ENCODE assay signal across 17 cellular contexts in the genomic region with DNA sequence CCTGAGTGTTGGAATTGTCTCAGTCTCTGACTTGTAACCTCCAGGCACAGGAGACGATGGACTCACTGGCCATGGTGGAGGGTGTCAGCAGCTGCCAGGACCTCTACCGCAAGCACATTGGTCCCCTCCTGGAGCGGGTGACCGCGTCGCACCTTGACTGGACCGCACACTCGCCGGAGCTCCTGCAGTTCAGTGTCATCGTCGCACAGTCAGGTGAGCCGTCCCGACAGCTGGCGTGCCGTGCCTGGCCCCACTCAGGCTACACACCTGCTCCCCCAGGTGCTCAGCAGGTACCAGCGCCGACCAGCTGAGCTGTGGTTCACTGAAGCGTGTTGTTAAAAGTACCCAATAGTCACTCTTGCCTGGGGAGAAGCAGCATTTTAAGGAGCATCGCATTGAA. TPM values are rescaled to one million over a fixed set of nuclear protein-coding genes. Genes with fewer than 3 reads are reported as not detected.
DNase-seq lines count a peak whose midpoint lies in the region; ATAC-seq and TF ChIP-seq lines count a peak whose summit lies in the region.
"Had no signal": no experiment of that assay in that cellular context is flagged by ENCODE, and none has a peak within 500 bp of the region (broad histone marks: within the 10 kb centered on the region; RNA-seq: fewer than 3 reads in every experiment).

No MANE protein-coding gene starts in this region.

- intact Hi-C loops in right cardiac atrium (cut with DNase I) (no loop called here), Right ventricle myocardium superior (cut with DNase I) (no loop called here)

- H3K27me3 Mint-ChIP-seq in progenitor cell of endocrine pancreas = no peaks in the 10 kb centered on the region
- H3K27me3 Mint-ChIP-seq: CD8-positive, alpha-beta memory T cell had no signal

- no peak for TF ChIP-seq CTCF in progenitor cell of endocrine pancreas (IDR thresholded peaks at IDR 0.05; ENCODE audit: unreplicated experiment)

- H3K4me1 ChIP-seq in right cardiac atrium (ENCODE audit: control insufficient read depth, insufficient read depth, low read length) = no peaks in the 10 kb centered on the region
- H3K4me1 ChIP-seq in trophoblast cell (ENCODE audit: control insufficient read depth in 1 of 2, insufficient read depth in 2 of 2, low read length in 2 of 2) = no peaks in the 10 kb centered on the region

- no peaks in the 10 kb centered on the region for H3K9me3 ChIP-seq in right cardiac atrium (ENCODE audit: control insufficient read depth, low read length)
- H3K9me3 ChIP-seq in trophoblast cell (ENCODE audit: insufficient read depth, low read depth, low read length) = peaks cover 4% of the 10 kb centered on the region

- no peak overlapping the region for H2BK12ac ChIP-seq in trophoblast cell (ENCODE audit: low read length)

- H3K27ac ChIP-seq in right cardiac atrium (ENCODE audit: low read length) (no peak overlapping the region), trophoblast cell (ENCODE audit: low read depth, low read length) (no peak overlapping the region)
- H3K27ac ChIP-seq: C4-2B, GM23248 had no signal

- H3K4me2 ChIP-seq in trophoblast cell (ENCODE audit: low read length) = no peak overlapping the region

- H2BK120ac ChIP-seq in trophoblast cell (ENCODE audit: insufficient read depth, low read length, poor library complexity) = no peak overlapping the region

- H2AK5ac ChIP-seq in trophoblast cell (ENCODE audit: low read length) = no peak overlapping the region

- H4K12ac ChIP-seq in trophoblast cell (ENCODE audit: low read depth, low read length) = peak overlapping the region; percentile 44

- peaks cover 17% of the 10 kb centered on the region for H3K36me3 Mint-ChIP-seq in progenitor cell of endocrine pancreas (ENCODE audit: insufficient read depth)

- H3K4me3 ChIP-seq in right cardiac atrium (ENCODE audit: low read length) (no peak overlapping the region), trophoblast cell (ENCODE audit: low read depth, low read length) (no peak overlapping the region)
- H3K4me3 ChIP-seq: GM23248 had no signal

- H3K14ac ChIP-seq in trophoblast cell (ENCODE audit: low read length) = no peak overlapping the region

- H4K91ac ChIP-seq in trophoblast cell (ENCODE audit: low read depth, low read length) = no peak overlapping the region

- H3K23ac ChIP-seq in trophoblast cell (ENCODE audit: low read length) = no peak overlapping the region

- peak in 2 of 3 donors; percentile 27 to 37 for DNase-seq in right cardiac atrium
- DNase-seq in Right ventricle myocardium superior = no peak
- peak; percentile 82 for DNase-seq in NCI-H187 treated with DMSO at 0.1 percent for 48 hours (lab: John Stamatoyannopoulos, UW)
- peak; percentile 91 for DNase-seq in NCI-H345 (lab: John Stamatoyannopoulos, UW)
- no peak for DNase-seq in trophoblast cell
- no peak for DNase-seq in effector CD8-positive, alpha-beta T cell (lab: John Stamatoyannopoulos, UW)
- DNase-seq in progenitor cell of endocrine pancreas (ENCODE audit: low spot score, unreplicated experiment) = no peak
- DNase-seq: GM23248, H9, KG1, NCI-H1105 treated with DMSO at 0.1 percent for 48 hours, NCI-H1930, NCI-H524, OCI-M1 had no signal

- H3K9ac ChIP-seq in trophoblast cell (ENCODE audit: low read length) = no peak overlapping the region
- H3K9ac ChIP-seq: GM23248 had no signal

- no peak overlapping the region for H4K8ac ChIP-seq in trophoblast cell (ENCODE audit: low read depth, low read length)

- H2AFZ ChIP-seq in trophoblast cell (ENCODE audit: insufficient read depth, low read length, poor library complexity) = no peak overlapping the region
- H2AFZ ChIP-seq: GM23248 had no signal

- 98% methylated on average over 19 of the region's 19 CpGs for WGBS in right cardiac atrium
- no CpG with 5 or more reads among the region's 19 CpGs for WGBS in trophoblast cell (ENCODE audit: extremely low coverage, insufficient coverage, insufficient read length)

- H3K9me3 Mint-ChIP-seq in progenitor cell of endocrine pancreas (ENCODE audit: low read depth) = no peaks in the 10 kb centered on the region
- H3K9me3 Mint-ChIP-seq: H9 had no signal

- no peaks in the 10 kb centered on the region for H3K79me2 ChIP-seq in trophoblast cell (ENCODE audit: control insufficient read depth, insufficient read depth, low read length, poor library complexity)

- H3K36me3 ChIP-seq in trophoblast cell (ENCODE audit: control insufficient read depth in 1 of 2, insufficient read depth in 2 of 2, low read length in 2 of 2) = peaks cover 41 to 49% of the 10 kb centered on the region in 2 experiments

- H3K4me3 Mint-ChIP-seq in progenitor cell of endocrine pancreas (ENCODE audit: low read depth) = no peak overlapping the region
- H3K4me3 Mint-ChIP-seq: CD8-positive, alpha-beta memory T cell; H9 had no signal

- ATAC-seq in right cardiac atrium = no peak
- no peak for ATAC-seq in Right ventricle myocardium superior (ENCODE audit: poor library complexity)
- ATAC-seq in GM21529 (IDR thresholded peaks at IDR 0.05; ENCODE audit: unreplicated experiment) = no peak

- no peak overlapping the region for H2BK5ac ChIP-seq in trophoblast cell (ENCODE audit: low read depth, low read length, poor library complexity)

- no peak overlapping the region for H3K4ac ChIP-seq in trophoblast cell (ENCODE audit: low read depth, low read length)

- H3K4me1 Mint-ChIP-seq in progenitor cell of endocrine pancreas (ENCODE audit: low read depth) = peaks cover 2% of the 10 kb centered on the region
- H3K4me1 Mint-ChIP-seq: H9 had no signal

- H3K27me3 ChIP-seq in right cardiac atrium (ENCODE audit: control insufficient read depth, insufficient read depth) = no peaks in the 10 kb centered on the region
- H3K27me3 ChIP-seq in trophoblast cell (ENCODE audit: insufficient read depth, low read length) = no peaks in the 10 kb centered on the region

- no peak overlapping the region for H3K18ac ChIP-seq in trophoblast cell (ENCODE audit: low read length)

- no peaks in the 10 kb centered on the region for H3K79me1 ChIP-seq in trophoblast cell (ENCODE audit: low read length)

- H3K27ac Mint-ChIP-seq in progenitor cell of endocrine pancreas = no peak overlapping the region
- H3K27ac Mint-ChIP-seq: CD8-positive, alpha-beta memory T cell had no signal

RNA-seq across cellular contexts. Expression of gene PRKAR1B, which starts 36.7 kb away (rescaled TPM):
- total RNA-seq in right cardiac atrium (10 to 100 TPM; 22.6 to 38.3 (median 25.1) TPM), Right ventricle myocardium superior (16.5 TPM), progenitor cell of endocrine pancreas (51.6 and 54.2 TPM in 2 replicates)
- polyA plus RNA-seq in right cardiac atrium = 20.7 TPM
- 2.6 and 3.4 TPM in 2 replicates for polyA plus RNA-seq in trophoblast cell (2013)

RNA-seq across cellular contexts. Expression of gene DNAAF5, which starts 37.3 kb away (rescaled TPM):
- 10 to 100 TPM; 12.0 to 20.7 (median 16.1) TPM for total RNA-seq in right cardiac atrium
- 10.2 TPM for polyA plus RNA-seq in right cardiac atrium
- 19.3 TPM for total RNA-seq in Right ventricle myocardium superior
- polyA plus RNA-seq in trophoblast cell (2013) = 13.5 and 13.7 TPM in 2 replicates
- 46.7 and 51.0 TPM in 2 replicates for total RNA-seq in progenitor cell of endocrine pancreas

Comparison
In these comparisons a context has a peak if more than half of its experiments do, and no peak if none do; other contexts are left out.
1. DNase-seq: peak in right cardiac atrium (2 of 3), NCI-H187 treated with DMSO at 0.1 percent for 48 hours (single experiment) and NCI-H345 (single experiment); none in Right ventricle myocardium superior (single experiment), trophoblast cell (0 of 2), effector CD8-positive, alpha-beta T cell (single experiment) and progenitor cell of endocrine pancreas (single experiment).